1 cellular context compared by ENCODE assay signal in genomic region chr14:35261774-35262173, GRCh38.
TF ChIP-seq lines count a peak whose summit lies in the region.

No MANE protein-coding gene starts in this region.

TF ChIP-seq in HepG2, 621 proteins besides CTCF, POLR2A, EP300 and RAD21:
- TF ChIP-seq ZBTB44 (CRISPR knock-in tag; IDR thresholded peaks at IDR 0.05) (no peak), STAG1 (CRISPR knock-in tag; IDR thresholded peaks at IDR 0.05) (peak; percentile 66), MTA1 (CRISPR knock-in tag; IDR thresholded peaks at IDR 0.05; ENCODE audit: borderline replicate concordance) (no peak), KLF12 (CRISPR knock-in tag; IDR thresholded peaks at IDR 0.05; ENCODE audit: borderline replicate concordance) (0 out of 2 replicates have a peak, but pooled peaks have one; percentile 31), SMC3 (IDR thresholded peaks at IDR 0.05; ENCODE audit: low read length) (peak; percentile 32; the same call in 1 of the 2 replicates)
